ENCODE assay signal across 1 cellular context in the genomic region with DNA sequence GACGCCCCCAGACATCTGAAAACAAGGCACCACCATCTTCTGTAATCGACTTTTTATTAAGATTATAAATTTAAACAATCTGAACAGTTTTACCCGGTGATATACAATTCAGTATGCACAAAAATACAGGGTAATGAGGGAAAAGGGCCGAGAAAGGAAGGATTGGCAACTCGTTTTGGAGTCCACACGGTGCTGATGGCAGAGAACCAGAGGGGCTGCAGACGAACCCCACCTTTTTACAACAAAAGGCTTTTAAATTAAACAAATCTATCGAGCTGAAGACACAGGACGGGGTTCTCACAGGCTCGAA.
TF ChIP-seq lines count a peak whose summit lies in the region.

No MANE protein-coding gene starts in this region.

TF ChIP-seq in H1, 55 proteins besides CTCF, POLR2A, EP300 and RAD21 (continued from another document):
- TF ChIP-seq SIRT6 (IDR thresholded peaks at IDR 0.05; ENCODE audit: low read length) (no peak), KDM4A (IDR thresholded peaks at IDR 0.05; ENCODE audit: low read depth, low read length, severe bottlenecking) (no peak), TCF12 (IDR thresholded peaks at IDR 0.05; ENCODE audit: low read depth, low read length) (no peak)
- TF ChIP-seq, protein P1, sequence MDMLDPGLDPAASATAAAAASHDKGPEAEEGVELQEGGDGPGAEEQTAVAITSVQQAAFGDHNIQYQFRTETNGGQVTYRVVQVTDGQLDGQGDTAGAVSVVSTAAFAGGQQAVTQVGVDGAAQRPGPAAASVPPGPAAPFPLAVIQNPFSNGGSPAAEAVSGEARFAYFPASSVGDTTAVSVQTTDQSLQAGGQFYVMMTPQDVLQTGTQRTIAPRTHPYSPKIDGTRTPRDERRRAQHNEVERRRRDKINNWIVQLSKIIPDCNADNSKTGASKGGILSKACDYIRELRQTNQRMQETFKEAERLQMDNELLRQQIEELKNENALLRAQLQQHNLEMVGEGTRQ (IDR thresholded peaks at IDR 0.05; ENCODE audit: low read length) = no peak
TF ChIP-seq in H1: peak in this region for 2.
